Comparison of ENCODE assay signal across 8 cellular contexts in the genomic region with DNA sequence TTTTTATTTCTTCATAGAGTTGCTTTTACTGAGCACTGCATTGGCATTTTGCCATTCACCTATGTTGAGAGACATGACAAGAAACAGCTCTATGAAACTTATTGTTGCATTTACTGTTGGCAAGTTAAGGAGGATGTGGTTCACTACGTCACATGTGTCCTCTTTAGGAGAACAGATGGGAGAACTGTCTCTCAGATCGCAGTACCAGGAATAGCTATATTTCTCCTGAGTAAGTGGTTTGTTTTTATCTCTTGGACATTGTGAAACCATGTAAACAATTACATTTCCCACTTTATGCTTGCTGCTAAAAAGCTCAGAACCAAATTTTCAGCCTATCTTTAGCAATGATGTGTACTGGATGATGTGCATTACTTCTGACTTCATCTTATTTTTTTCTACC. TPM values are rescaled to one million over a fixed set of nuclear protein-coding genes. Genes with fewer than 3 reads are reported as not detected.
DNase-seq lines count a peak whose midpoint lies in the region; ATAC-seq and TF ChIP-seq lines count a peak whose summit lies in the region.

No MANE protein-coding gene starts in this region.

- H3K36me3 ChIP-seq in Peyer's patch (no peaks in the 10 kb centered on the region), upper lobe of left lung (no peaks in the 10 kb centered on the region)

- H3K27me3 ChIP-seq in Peyer's patch = no peaks in the 10 kb centered on the region
- no peaks in the 10 kb centered on the region for H3K27me3 ChIP-seq in upper lobe of left lung

- H3K9me3 Mint-ChIP-seq in activated naive CD4-positive, alpha-beta T cell treated with anti-CD3 and anti-CD28 coated beads for 36 hours = no peaks in the 10 kb centered on the region

- TF ChIP-seq CTCF in Peyer's patch (IDR thresholded peaks at IDR 0.05) (no peak), upper lobe of left lung (IDR thresholded peaks at IDR 0.05) (no peak)

- H3K9me3 ChIP-seq in Peyer's patch = no peaks in the 10 kb centered on the region
- no peaks in the 10 kb centered on the region for H3K9me3 ChIP-seq in upper lobe of left lung

- H3K27me3 Mint-ChIP-seq in activated naive CD4-positive, alpha-beta T cell treated with anti-CD3 and anti-CD28 coated beads for 36 hours (ENCODE audit: low read depth) = no peaks in the 10 kb centered on the region

- WGBS in upper lobe of left lung, 2 donors = 31 to 33% methylated on average over 2 of the region's 2 CpGs

- TF ChIP-seq EP300 in upper lobe of left lung (IDR thresholded peaks at IDR 0.05) = peak in 3 of 4 donors; percentile 36 to 69 (median 40)

- peak overlapping the region; percentile 63 for H3K27ac Mint-ChIP-seq in activated naive CD4-positive, alpha-beta T cell treated with anti-CD3 and anti-CD28 coated beads for 36 hours

- H3K36me3 Mint-ChIP-seq in activated naive CD4-positive, alpha-beta T cell treated with anti-CD3 and anti-CD28 coated beads for 36 hours (ENCODE audit: low read depth) = peaks cover 22% of the 10 kb centered on the region

- H3K4me3 ChIP-seq in Peyer's patch (no peak overlapping the region), upper lobe of left lung (no peak overlapping the region)

- intact Hi-C loops in activated naive CD4-positive, alpha-beta T cell treated with anti-CD3 and anti-CD28 coated beads for 36 hours (cut with micrococcal nuclease) = loop anchor here (1.0 to 5.0 kb wide), 3 partner anchors 11 to 57 kb away; no protein-coding TSS in a partner anchor

- H3K4me1 ChIP-seq in Peyer's patch = no peaks in the 10 kb centered on the region
- H3K4me1 ChIP-seq in upper lobe of left lung = peaks cover 0 to 12% (median 8%) of the 10 kb centered on the region in 4 donors

- CTCF ChIA-PET in activated naive CD4-positive, alpha-beta T cell treated with anti-CD3 and anti-CD28 coated beads for 36 hours (lab: Charles Lee) = interaction anchor here (1.1 kb wide), 1 partner anchor 10 kb away, joined by 3 read pairs; no protein-coding TSS in a partner anchor

- peak; percentile 38 for DNase-seq in activated naive CD4-positive, alpha-beta T cell treated with anti-CD3 and anti-CD28 coated beads for 36 hours
- no peak for DNase-seq in activated naive CD4-positive, alpha-beta T cell (lab: John Stamatoyannopoulos, UW)
- DNase-seq in Peyer's patch = peak in 1 of 3 donors; percentile 33
- DNase-seq in globus pallidus (ENCODE audit: low spot score) = peak; percentile 47
- DNase-seq in upper lobe of left lung = peak in 1 of 2 donors; percentile 29
- DNase-seq in putamen (ENCODE audit: low spot score) = no peak
- no peak for DNase-seq in LoVo (ENCODE audit: low spot score)

- H3K4me1 Mint-ChIP-seq in activated naive CD4-positive, alpha-beta T cell treated with anti-CD3 and anti-CD28 coated beads for 36 hours (ENCODE audit: low read depth) = peaks cover 35% of the 10 kb centered on the region

- no peak overlapping the region for H3K4me3 Mint-ChIP-seq in activated naive CD4-positive, alpha-beta T cell treated with anti-CD3 and anti-CD28 coated beads for 36 hours

- peak; percentile 59 to 80 for ATAC-seq in upper lobe of left lung (ENCODE audit: low FRiP score in 2 of 2)
- no peak for ATAC-seq in HG02798 (IDR thresholded peaks at IDR 0.05; ENCODE audit: poor library complexity, unreplicated experiment)

- H3K27ac ChIP-seq in Peyer's patch (peak overlapping the region in 3 of 4 donors; percentile 51 to 62 (median 52)), upper lobe of left lung (peak overlapping the region; percentile 10 to 60 (median 42))

- no peak for TF ChIP-seq POLR2A in Peyer's patch (IDR thresholded peaks at IDR 0.05)
- TF ChIP-seq POLR2A in upper lobe of left lung (IDR thresholded peaks at IDR 0.05) = no peak

RNA-seq across cellular contexts. Expression of gene PSMA1, which starts 34.8 kb away (rescaled TPM):
- total RNA-seq in activated naive CD4-positive, alpha-beta T cell treated with anti-CD3 and anti-CD28 coated beads for 36 hours = 100 to 1,000 TPM; 367 to 375 TPM
- total RNA-seq in Peyer's patch (100 to 1,000 TPM in 1 of 4 donors, 10 to 100 TPM in 3; 61.9 to 117 (median 83.2) TPM), upper lobe of left lung (100 to 1,000 TPM in 3 of 6 donors, 10 to 100 TPM in 3; 66.1 to 113 (median 101) TPM)

RNA-seq across cellular contexts. Expression of gene COPB1, which starts 55.3 kb away (rescaled TPM):
- 100 to 1,000 TPM; 111 to 112 TPM for total RNA-seq in activated naive CD4-positive, alpha-beta T cell treated with anti-CD3 and anti-CD28 coated beads for 36 hours
- 100 to 1,000 TPM in 1 of 4 donors, 10 to 100 TPM in 3; 58.4 to 127 (median 92.4) TPM for total RNA-seq in Peyer's patch
- 100 to 1,000 TPM in 1 of 6 donors, 10 to 100 TPM in 5; 56.2 to 139 (median 84.2) TPM for total RNA-seq in upper lobe of left lung

Comparison
In these comparisons a context has a peak if more than half of its experiments do, and no peak if none do; other contexts are left out.
1. DNase-seq: peak in activated naive CD4-positive, alpha-beta T cell treated with anti-CD3 and anti-CD28 coated beads for 36 hours (single experiment) and globus pallidus (single experiment); none in activated naive CD4-positive, alpha-beta T cell (0 of 4), putamen (single experiment) and LoVo (single experiment).